ENCODE assay signal across 16 cellular contexts in the genomic region with DNA sequence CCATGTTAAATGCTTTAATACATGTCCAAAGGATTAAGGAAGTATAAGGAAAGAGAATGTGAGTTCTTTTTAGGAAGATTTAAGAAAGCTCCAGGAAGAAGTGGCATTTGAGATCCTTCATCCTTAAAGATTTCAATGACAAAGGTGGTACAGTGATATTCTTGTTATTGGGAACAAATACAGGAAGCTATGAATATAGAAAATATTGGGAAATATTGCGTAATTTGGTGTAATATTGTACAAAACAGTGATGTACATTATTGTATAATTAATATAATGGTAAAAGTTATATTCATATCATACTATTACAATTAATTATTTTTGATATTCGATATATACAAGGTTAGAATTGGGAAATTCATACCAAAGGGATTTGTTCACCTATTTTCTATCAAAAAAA.
"Had no signal": no experiment of that assay in that cellular context is flagged by ENCODE, and none has a peak within 500 bp of the region (broad histone marks: within the 10 kb centered on the region; RNA-seq: fewer than 3 reads in every experiment).

No MANE protein-coding gene starts in this region.

- H3K27ac ChIP-seq: gastrocnemius medialis, spleen, testis, vagina had no signal

- H3K27me3 ChIP-seq: gastrocnemius medialis, spleen, testis, vagina had no signal

- H3K9me3 ChIP-seq: gastrocnemius medialis, spleen, testis, vagina had no signal

- DNase-seq: activated CD4-positive, alpha-beta memory T cell treated with anti-CD3 and anti-CD28 coated beads, Interleukin-2, amount 10 ng/mL, durations not matched to agents 7 days and 5 days; activated CD4-positive, alpha-beta T cell treated with anti-CD3 and anti-CD28 coated beads, Interleukin-2, amount 10 ng/mL, durations not matched to agents 24 days and 14 days; activated effector memory CD4-positive, alpha-beta T cell treated with anti-CD3 and anti-CD28 coated beads, Interleukin-2, amount 50 U/mL, for 16 hours; activated naive CD4-positive, alpha-beta T cell treated with anti-CD3 and anti-CD28 coated beads, Interleukin-2, amount 10 ng/mL, durations not matched to agents 7 days and 5 days; activated T-cell treated with anti-CD3 and anti-CD28 coated beads for 4 hours; effector memory CD4-positive, alpha-beta T cell; gastrocnemius medialis; head of caudate nucleus; left ventricle myocardium superior; spleen; stimulated activated CD4-positive, alpha-beta T cell treated with anti-CD3 and anti-CD28 coated beads, Interleukin-4, amount 100 ng/mL, for 1 hour; stimulated activated naive CD4-positive, alpha-beta T cell; T-helper 9 cell had no signal

- H3K4me1 ChIP-seq: gastrocnemius medialis, spleen, vagina had no signal

- H3K4me3 ChIP-seq: gastrocnemius medialis, spleen, testis, vagina had no signal

- ATAC-seq: esophagus mucosa, gastrocnemius medialis, left ventricle myocardium superior had no signal

- H3K36me3 ChIP-seq: gastrocnemius medialis, spleen, vagina had no signal
